Comparison of ENCODE assay signal across 27 cellular contexts in genomic region chr6:138863331-138863730, GRCh38.
A peak's percentile ranks its signal among the peaks of the same experiment; 100 is the strongest.
DNase-seq lines count a peak whose midpoint lies in the region; ATAC-seq and TF ChIP-seq lines count a peak whose summit lies in the region.
"Had no signal": no experiment of that assay in that cellular context is flagged by ENCODE, and none has a peak within 500 bp of the region (broad histone marks: within the 10 kb centered on the region; RNA-seq: fewer than 3 reads in every experiment).

No MANE protein-coding gene starts in this region.

- no peaks in the 10 kb centered on the region for H3K27me3 ChIP-seq in left ventricle myocardium inferior (ENCODE audit: low read depth)
- H3K27me3 ChIP-seq: brain microvascular endothelial cell, foreskin keratinocyte had no signal

- no peak for ATAC-seq in HG02798 (IDR thresholded peaks at IDR 0.05; ENCODE audit: poor library complexity, unreplicated experiment)
- ATAC-seq: activated CD8-positive, alpha-beta memory T cell treated with anti-CD3 and anti-CD28 coated beads, Interleukin-2, amount 10 ng/mL, durations not matched to agents 7 days and 5 days; foreskin keratinocyte; natural killer cell had no signal

- H3K4me3 ChIP-seq in choroid plexus epithelial cell (ENCODE audit: low read depth, low read length), result no peak overlapping the region
- H3K4me3 ChIP-seq in left ventricle myocardium inferior, result no peak overlapping the region

- DNase-seq in NOMO-1 (lab: John Stamatoyannopoulos, UW; ENCODE audit: unreplicated experiment in 2 of 2) (peak; percentile 28 to 58), choroid plexus epithelial cell (ENCODE audit: low read depth) (peak; percentile 38), left ventricle myocardium inferior (peak; percentile 25), retina (peak; percentile 18), ecto neural progenitor cell (ENCODE audit: low spot score) (no peak), H4 (ENCODE audit: low spot score) (no peak), RPMI8226 (no peak)
- DNase-seq: ACHN; activated CD4-positive, alpha-beta T cell treated with anti-CD3 and anti-CD28 coated beads, Interleukin-2, amount 50 U/mL, for 1 hour; activated CD8-positive, alpha-beta memory T cell treated with anti-CD3 and anti-CD28 coated beads, Interleukin-2, amount 10 ng/mL, durations not matched to agents 7 days and 5 days; activated naive CD4-positive, alpha-beta T cell treated with Interleukin-2 at 50 U/mL for 16 hours; brain microvascular endothelial cell; effector CD8-positive, alpha-beta T cell; foreskin keratinocyte; H9; hippocampal formation; immature natural killer cell; midbrain; natural killer cell; NCI-H146; NCI-H446 treated with DMSO at 0.1 percent for 48 hours; NCI-H82; SHP77; stimulated activated CD4-positive, alpha-beta T cell treated with anti-CD3 and anti-CD28 coated beads, Interleukin-2, amount 100 ng/mL, for 24 hours; trophoblast cell had no signal

- no peaks in the 10 kb centered on the region for H3K9me3 ChIP-seq in left ventricle myocardium inferior (replicated peaks)

- TF ChIP-seq CTCF in choroid plexus epithelial cell (conservative IDR thresholded peaks at IDR 0.05; ENCODE audit: low read depth, low read length) (no peak), left ventricle myocardium inferior (IDR thresholded peaks at IDR 0.05; ENCODE audit: borderline replicate concordance) (no peak)

- H3K36me3 ChIP-seq in left ventricle myocardium inferior, result no peaks in the 10 kb centered on the region
- H3K36me3 ChIP-seq: brain microvascular endothelial cell had no signal

- peaks cover 35% of the 10 kb centered on the region for H3K4me1 ChIP-seq in left ventricle myocardium inferior
- H3K4me1 ChIP-seq: foreskin keratinocyte had no signal

- H3K27ac ChIP-seq in left ventricle myocardium inferior (replicated peaks), result peak overlapping the region; percentile 88
- H3K27ac ChIP-seq: brain microvascular endothelial cell, foreskin keratinocyte, KMS-11 had no signal

- intact Hi-C loops in left ventricle myocardium inferior (cut with micrococcal nuclease), result no loop called here

Comparison
In these comparisons a context has a peak if more than half of its experiments do, and no peak if none do; other contexts are left out.
1. DNase-seq: peak in NOMO-1 (2 of 2), choroid plexus epithelial cell (single experiment), left ventricle myocardium inferior (single experiment) and retina (single experiment); none in ecto neural progenitor cell (single experiment), H4 (single experiment) and RPMI8226 (single experiment).